21 cellular contexts compared by ENCODE assay signal in genomic region chr13:102708211-102708610, GRCh38. TPM values are rescaled to one million over a fixed set of nuclear protein-coding genes. Genes with fewer than 3 reads are reported as not detected.
"Had no signal": no experiment of that assay in that cellular context is flagged by ENCODE, and none has a peak within 500 bp of the region (broad histone marks: within the 10 kb centered on the region; RNA-seq: fewer than 3 reads in every experiment).

No MANE protein-coding gene starts in this region.

- H2AFZ ChIP-seq: hepatocyte had no signal

- H3K27me3 Mint-ChIP-seq: type B pancreatic cell had no signal

- H3K4me3 ChIP-seq: adrenal gland, hepatocyte, left lung, right lobe of liver had no signal

- H3K9me3 ChIP-seq: adrenal gland, left lung, right lobe of liver had no signal

- H3K4me3 Mint-ChIP-seq: activated T-helper 17 cell treated with anti-CD3 and anti-CD28 coated beads, Interleukin-2, amount 50 U/mL, for 72 hours; immature natural killer cell; natural killer cell treated with Interleukin-12 subunit alpha and Interleukin-12 subunit beta and Interleukin-15 and Interleukin-18, amount 100 ng/mL, for 72 hours; stimulated activated memory B cell treated with anti-CD40 and anti-IgM and Interleukin-4, amounts not matched to agents 10 μg/mL and 1 μg/mL and 100 μg/mL, for 72 hours; type B pancreatic cell had no signal

- H3K36me3 Mint-ChIP-seq: natural killer cell treated with Interleukin-12 subunit alpha and Interleukin-12 subunit beta and Interleukin-15 and Interleukin-18, amount 100 ng/mL, for 72 hours; stimulated activated memory B cell treated with anti-CD40 and anti-IgM and Interleukin-4, amounts not matched to agents 10 μg/mL and 1 μg/mL and 100 μg/mL, for 72 hours; type B pancreatic cell had no signal

- H3K4me1 Mint-ChIP-seq: activated T-helper 17 cell treated with anti-CD3 and anti-CD28 coated beads, Interleukin-2, amount 50 U/mL, for 72 hours; immature natural killer cell; stimulated activated memory B cell treated with anti-CD40 and anti-IgM and Interleukin-4, amounts not matched to agents 10 μg/mL and 1 μg/mL and 100 μg/mL, for 72 hours had no signal

- H3K4me1 ChIP-seq: left lung, right lobe of liver had no signal

- H3K36me3 ChIP-seq: adrenal gland, left lung, right lobe of liver had no signal

- H3K27ac Mint-ChIP-seq: activated naive CD4-positive, alpha-beta T cell treated with anti-CD3 and anti-CD28 coated beads, Interleukin-2, amount 50 U/mL, for 72 hours; activated T-helper 17 cell treated with anti-CD3 and anti-CD28 coated beads, Interleukin-2, amount 50 U/mL, for 72 hours; immature natural killer cell; natural killer cell treated with Interleukin-12 subunit alpha and Interleukin-12 subunit beta and Interleukin-15 and Interleukin-18, amount 100 ng/mL, for 72 hours; stimulated activated memory B cell treated with anti-CD40 and anti-IgM and Interleukin-4, amounts not matched to agents 10 μg/mL and 1 μg/mL and 100 μg/mL, for 72 hours; type B pancreatic cell had no signal

- ATAC-seq: activated naive CD4-positive, alpha-beta T cell treated with anti-CD3 and anti-CD28 coated beads, Interleukin-2, amount 50 U/mL, for 72 hours; activated T-helper 17 cell treated with anti-CD3 and anti-CD28 coated beads, Interleukin-2, amount 50 U/mL, for 72 hours; natural killer cell treated with Interleukin-12 subunit alpha and Interleukin-12 subunit beta and Interleukin-15 and Interleukin-18, amount 100 ng/mL, for 72 hours; stimulated activated memory B cell treated with anti-CD40 and anti-IgM and Interleukin-4, amounts not matched to agents 10 μg/mL and 1 μg/mL and 100 μg/mL, for 72 hours had no signal

- H3K27ac ChIP-seq: adrenal gland, foreskin keratinocyte, hepatocyte, left lung, right lobe of liver had no signal

- H3K9me3 Mint-ChIP-seq: activated naive CD4-positive, alpha-beta T cell treated with anti-CD3 and anti-CD28 coated beads, Interleukin-2, amount 50 U/mL, for 72 hours; activated T-helper 17 cell treated with anti-CD3 and anti-CD28 coated beads, Interleukin-2, amount 50 U/mL, for 72 hours; natural killer cell treated with Interleukin-12 subunit alpha and Interleukin-12 subunit beta and Interleukin-15 and Interleukin-18, amount 100 ng/mL, for 72 hours; type B pancreatic cell had no signal

- H3K27me3 ChIP-seq: foreskin keratinocyte, hepatocyte, left lung, right lobe of liver had no signal

- DNase-seq: activated CD4-positive, alpha-beta T cell treated with anti-CD3 and anti-CD28 coated beads for 1 hour; activated T-cell treated with anti-CD3 and anti-CD28 coated beads, Interleukin-2, amount 50 U/mL, for 1 hour; glutamatergic neuron; immature natural killer cell; left lung; posterior cingulate gyrus; right lobe of liver; small intestine; stimulated activated CD4-positive, alpha-beta T cell treated with anti-CD3 and anti-CD28 coated beads, Interleukin-15, amount 100 ng/mL, for 24 hours; T-helper 1 cell had no signal

RNA-seq across cellular contexts. Expression of gene METTL21C, which starts 13.4 kb away (rescaled TPM):
- total RNA-seq: activated naive CD4-positive, alpha-beta T cell treated with anti-CD3 and anti-CD28 coated beads, Interleukin-2, amount 50 U/mL, for 72 hours; activated T-helper 17 cell treated with anti-CD3 and anti-CD28 coated beads, Interleukin-2, amount 50 U/mL, for 72 hours; adrenal gland; foreskin keratinocyte; hepatocyte; left lung; lung microvascular endothelial cell; natural killer cell treated with Interleukin-12 subunit alpha and Interleukin-12 subunit beta and Interleukin-15 and Interleukin-18, amount 100 ng/mL, for 72 hours; right lobe of liver; temporal lobe had no signal
- polyA plus RNA-seq: adrenal gland, esophagus, foreskin keratinocyte, hepatocyte, immature natural killer cell, small intestine had no signal
